In genomic region chr16:73248316-73248715, GRCh38 we compare ENCODE assay signal across 1 cellular context.
TF ChIP-seq lines count a peak whose summit lies in the region.

No MANE protein-coding gene starts in this region.

TF ChIP-seq in HEK293, 187 proteins besides CTCF, POLR2A, EP300 and RAD21 (continued from another document):
- TF ChIP-seq ZNF239 (tag by site-specific recombination; IDR thresholded peaks at IDR 0.05) = 0 out of 2 replicates have a peak, but pooled peaks have one; percentile 30
- no peak for TF ChIP-seq GLI2 (tag by site-specific recombination; IDR thresholded peaks at IDR 0.05; ENCODE audit: borderline replicate concordance, low read depth)
- TF ChIP-seq HIC1 (tag by site-specific recombination; IDR thresholded peaks at IDR 0.05) = no peak
- TF ChIP-seq ZNF473 (tag by site-specific recombination; IDR thresholded peaks at IDR 0.05) = no peak
- TF ChIP-seq ZNF121 (tag by site-specific recombination; IDR thresholded peaks at IDR 0.05) = no peak
- TF ChIP-seq BCL6B (tag by site-specific recombination; IDR thresholded peaks at IDR 0.05) = peak; percentile 6; the same call in 1 of the 2 replicates
- no peak for TF ChIP-seq SP2 (tag by site-specific recombination; IDR thresholded peaks at IDR 0.05)
- TF ChIP-seq ZNF114 (tag by site-specific recombination; IDR thresholded peaks at IDR 0.05) = no peak
- TF ChIP-seq PATZ1 (tag by site-specific recombination; IDR thresholded peaks at IDR 0.05) = no peak
